Comparison of ENCODE assay signal across 9 cellular contexts in the genomic region with DNA sequence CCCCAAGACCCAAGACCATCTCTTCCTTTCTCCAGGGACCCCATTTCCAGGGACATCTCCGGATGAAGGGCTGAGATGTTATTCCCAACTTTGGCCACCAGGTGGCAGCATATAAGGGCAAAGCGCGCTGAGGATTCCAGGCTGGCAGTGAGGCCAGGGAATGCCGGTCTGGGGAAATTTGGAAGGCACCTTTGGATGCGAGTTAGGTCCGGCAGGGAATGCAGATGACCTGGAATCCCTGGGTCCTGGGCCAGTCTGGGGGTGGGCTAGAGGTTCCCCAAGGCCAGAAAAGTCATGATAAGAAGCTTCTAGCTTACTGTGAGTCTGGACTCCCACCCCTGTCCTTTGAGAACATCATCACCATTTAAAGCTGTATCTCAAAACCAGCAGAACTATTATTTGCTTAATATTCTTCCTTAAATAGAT. TPM values are rescaled to one million over a fixed set of nuclear protein-coding genes. Genes with fewer than 3 reads are reported as not detected.
DNase-seq lines count a peak whose midpoint lies in the region; ATAC-seq, FAIRE-seq and TF ChIP-seq lines count a peak whose summit lies in the region.
"Had no signal": no experiment of that assay in that cellular context is flagged by ENCODE, and none has a peak within 500 bp of the region (broad histone marks: within the 10 kb centered on the region; RNA-seq: fewer than 3 reads in every experiment).

No MANE protein-coding gene starts in this region.

- H4K20me1 ChIP-seq in OCI-LY7 (ENCODE audit: insufficient read depth, low read length) = no peaks in the 10 kb centered on the region

- no peak for ATAC-seq in GM18511 (IDR thresholded peaks at IDR 0.05; ENCODE audit: unreplicated experiment)

- H3K27me3 ChIP-seq in H7 (ENCODE audit: control insufficient read depth, insufficient read depth, low read length) = peaks cover 20% of the 10 kb centered on the region

- H3K4me3 Mint-ChIP-seq in activated T-helper 2 cell treated with anti-CD3 and anti-CD28 coated beads, Interferon-gamma antibody, Interleukin-2, Interleukin-4, amounts not matched to agents 10 μg/mL and 5 μg/mL and 100 μg/mL, durations not matched to agents 14 hours and 24 hours and 36 hours (ENCODE audit: low read depth) = no peak overlapping the region
- H3K4me3 Mint-ChIP-seq: IgD-negative memory B cell had no signal

- no peaks in the 10 kb centered on the region for H3K9me3 ChIP-seq in OCI-LY7 (ENCODE audit: low read length)

- H3K36me3 ChIP-seq in H7 (replicated peaks; ENCODE audit: control insufficient read depth, insufficient read depth, low read length) = no peaks in the 10 kb centered on the region
- H3K36me3 ChIP-seq in OCI-LY7 (ENCODE audit: insufficient read depth, low read length) = no peaks in the 10 kb centered on the region

- H3K79me2 ChIP-seq in OCI-LY7 (ENCODE audit: insufficient read depth, low read depth, low read length) = no peaks in the 10 kb centered on the region

- POLR2A ChIA-PET in OCI-LY7 (lab: Charles Lee) = interaction anchor here (0.9 kb wide), 1 partner anchor 11 kb away, joined by 3 read pairs; no protein-coding TSS in a partner anchor

- TF ChIP-seq CTCF in OCI-LY7 (conservative IDR thresholded peaks at IDR 0.05; ENCODE audit: low read length) = peak; percentile 90

- H3K4me1 Mint-ChIP-seq in activated T-helper 2 cell treated with anti-CD3 and anti-CD28 coated beads, Interferon-gamma antibody, Interleukin-2, Interleukin-4, amounts not matched to agents 10 μg/mL and 5 μg/mL and 100 μg/mL, durations not matched to agents 14 hours and 24 hours and 36 hours (ENCODE audit: low read depth) = no peaks in the 10 kb centered on the region

- H2AFZ ChIP-seq in OCI-LY7 (ENCODE audit: low read length) = no peak overlapping the region

- BruUV-seq in OCI-LY7 (replicated peaks; lab: Mats Ljungman, UMichigan) = no TSS peak

- intact Hi-C loops in OCI-LY7 (cut with micrococcal nuclease; ENCODE audit: unreplicated experiment) = no loop called here
- intact Hi-C loops in activated T-helper 2 cell treated with anti-CD3 and anti-CD28 coated beads, Interferon-gamma antibody, Interleukin-2, Interleukin-4, amounts not matched to agents 10 μg/mL and 5 μg/mL and 100 μg/mL, durations not matched to agents 14 hours and 24 hours and 36 hours (cut with micrococcal nuclease) = no loop called here

- H3K4me3 ChIP-seq in H7 (ENCODE audit: insufficient read depth, low read depth, low read length) (no peak overlapping the region), OCI-LY7 (ENCODE audit: low read depth, low read length, poor library complexity, severe bottlenecking) (no peak overlapping the region)

- no peak overlapping the region for H3K27ac ChIP-seq in OCI-LY7 (ENCODE audit: low read depth, low read length, poor library complexity, severe bottlenecking)

- no peaks in the 10 kb centered on the region for H3K9me2 ChIP-seq in OCI-LY7 (ENCODE audit: insufficient read depth, low read length)

- H3K27me3 Mint-ChIP-seq in activated T-helper 2 cell treated with anti-CD3 and anti-CD28 coated beads, Interferon-gamma antibody, Interleukin-2, Interleukin-4, amounts not matched to agents 10 μg/mL and 5 μg/mL and 100 μg/mL, durations not matched to agents 14 hours and 24 hours and 36 hours (ENCODE audit: low read depth) = peaks cover 13% of the 10 kb centered on the region

- DNase-seq in CD1c-positive myeloid dendritic cell (ENCODE audit: extremely low spot score) = peak; percentile 68
- peak; percentile 94 for DNase-seq in H7
- DNase-seq in OCI-LY7 (ENCODE audit: low spot score) = peak; percentile 42
- peak; percentile 14 for DNase-seq in activated T-helper 2 cell treated with anti-CD3 and anti-CD28 coated beads, Interferon-gamma antibody, Interleukin-2, Interleukin-4, amounts not matched to agents 10 μg/mL and 5 μg/mL and 100 μg/mL, durations not matched to agents 14 hours and 24 hours and 36 hours (ENCODE audit: low spot score)
- DNase-seq in foreskin melanocyte = peak; percentile 19
- peak; percentile 33 for DNase-seq in occipital lobe (lab: John Stamatoyannopoulos, UW)
- peak; percentile 88 for DNase-seq in urothelium cell line (ENCODE audit: low spot score)

- FAIRE-seq in urothelium cell line (lab: Jason Lieb, UNC) = peak; percentile 92

- H3K27ac Mint-ChIP-seq in activated T-helper 2 cell treated with anti-CD3 and anti-CD28 coated beads, Interferon-gamma antibody, Interleukin-2, Interleukin-4, amounts not matched to agents 10 μg/mL and 5 μg/mL and 100 μg/mL, durations not matched to agents 14 hours and 24 hours and 36 hours = no peak overlapping the region

- H3K36me3 Mint-ChIP-seq in activated T-helper 2 cell treated with anti-CD3 and anti-CD28 coated beads, Interferon-gamma antibody, Interleukin-2, Interleukin-4, amounts not matched to agents 10 μg/mL and 5 μg/mL and 100 μg/mL, durations not matched to agents 14 hours and 24 hours and 36 hours (ENCODE audit: low read depth) = no peaks in the 10 kb centered on the region
- H3K36me3 Mint-ChIP-seq: IgD-negative memory B cell had no signal

- no peak overlapping the region for H3K4me2 ChIP-seq in OCI-LY7 (ENCODE audit: low read length)

- CTCF ChIA-PET in OCI-LY7 (lab: Charles Lee; ENCODE audit: unreplicated experiment) = interaction anchor here (0.9 kb wide), 1 partner anchor 9 kb away, joined by 3 read pairs; no protein-coding TSS in a partner anchor

- H3K9me3 Mint-ChIP-seq in activated T-helper 2 cell treated with anti-CD3 and anti-CD28 coated beads, Interferon-gamma antibody, Interleukin-2, Interleukin-4, amounts not matched to agents 10 μg/mL and 5 μg/mL and 100 μg/mL, durations not matched to agents 14 hours and 24 hours and 36 hours = no peaks in the 10 kb centered on the region
- H3K9me3 Mint-ChIP-seq: IgD-negative memory B cell had no signal

- H3K4me1 ChIP-seq in OCI-LY7 (ENCODE audit: insufficient read depth, low read length, poor library complexity, severe bottlenecking) = no peaks in the 10 kb centered on the region

RNA-seq across cellular contexts. Expression of gene CHST13, which starts 1.6 kb away (rescaled TPM):
- 2.5 and 2.8 TPM in 2 replicates for total RNA-seq in H7 (2014; rRNA removed; shearing (Covaris generic))
- not detected in 2 replicates for total RNA-seq in OCI-LY7 (2014; rRNA removed; shearing (Covaris generic))
- not detected in 2 replicates for total RNA-seq in OCI-LY7 (2022)
- total RNA-seq in activated T-helper 2 cell treated with anti-CD3 and anti-CD28 coated beads, Interferon-gamma antibody, Interleukin-2, Interleukin-4, amounts not matched to agents 10 μg/mL and 5 μg/mL and 100 μg/mL, durations not matched to agents 14 hours and 24 hours and 36 hours = 0.09 TPM in 1 of 2 replicates, not detected in the other
- not detected for total RNA-seq in occipital lobe

RNA-seq across cellular contexts. Expression of gene UROC1, which starts 4.8 kb away (rescaled TPM):
- not detected in 2 replicates for total RNA-seq in H7 (2014; rRNA removed; shearing (Covaris generic))
- total RNA-seq in OCI-LY7 (2014; rRNA removed; shearing (Covaris generic)) = 0.09 TPM in 1 of 2 replicates, not detected in the other
- total RNA-seq in OCI-LY7 (2022) (not detected in 2 replicates), occipital lobe (not detected)
- total RNA-seq in activated T-helper 2 cell treated with anti-CD3 and anti-CD28 coated beads, Interferon-gamma antibody, Interleukin-2, Interleukin-4, amounts not matched to agents 10 μg/mL and 5 μg/mL and 100 μg/mL, durations not matched to agents 14 hours and 24 hours and 36 hours = not detected in 2 replicates

RNA-seq across cellular contexts. Expression of gene C3orf22, which starts 36.4 kb away (rescaled TPM):
- total RNA-seq in H7 (2014; rRNA removed; shearing (Covaris generic)) = not detected in 2 replicates
- total RNA-seq in OCI-LY7 (2014; rRNA removed; shearing (Covaris generic)) = not detected in 2 replicates
- not detected in 2 replicates for total RNA-seq in OCI-LY7 (2022)
- total RNA-seq in activated T-helper 2 cell treated with anti-CD3 and anti-CD28 coated beads, Interferon-gamma antibody, Interleukin-2, Interleukin-4, amounts not matched to agents 10 μg/mL and 5 μg/mL and 100 μg/mL, durations not matched to agents 14 hours and 24 hours and 36 hours = not detected in 2 replicates
- not detected for total RNA-seq in occipital lobe

RNA-seq across cellular contexts. Expression of gene ZXDC, which starts 46.7 kb away (rescaled TPM):
- 27.2 and 33.2 TPM in 2 replicates for total RNA-seq in H7 (2014; rRNA removed; shearing (Covaris generic))
- 26.6 and 34.9 TPM in 2 replicates for total RNA-seq in OCI-LY7 (2014; rRNA removed; shearing (Covaris generic))
- total RNA-seq in OCI-LY7 (2022) (32.2 and 38.6 TPM in 2 replicates), occipital lobe (40.7 TPM)
- 26.1 and 27.0 TPM in 2 replicates for total RNA-seq in activated T-helper 2 cell treated with anti-CD3 and anti-CD28 coated beads, Interferon-gamma antibody, Interleukin-2, Interleukin-4, amounts not matched to agents 10 μg/mL and 5 μg/mL and 100 μg/mL, durations not matched to agents 14 hours and 24 hours and 36 hours

Comparison
In these comparisons a context has a peak if more than half of its experiments do, and no peak if none do; other contexts are left out.
1. DNase-seq: peak in every context shown above with its lines; median percentile 94 in H7; 88 in urothelium cell line; 68 in CD1c-positive myeloid dendritic cell; 42 in OCI-LY7; 33 in occipital lobe; 19 in foreskin melanocyte; 14 in activated T-helper 2 cell treated with anti-CD3 and anti-CD28 coated beads, Interferon-gamma antibody, Interleukin-2, Interleukin-4, amounts not matched to agents 10 μg/mL and 5 μg/mL and 100 μg/mL, durations not matched to agents 14 hours and 24 hours and 36 hours.